ENCODE assay signal across 8 cellular contexts in the genomic region with DNA sequence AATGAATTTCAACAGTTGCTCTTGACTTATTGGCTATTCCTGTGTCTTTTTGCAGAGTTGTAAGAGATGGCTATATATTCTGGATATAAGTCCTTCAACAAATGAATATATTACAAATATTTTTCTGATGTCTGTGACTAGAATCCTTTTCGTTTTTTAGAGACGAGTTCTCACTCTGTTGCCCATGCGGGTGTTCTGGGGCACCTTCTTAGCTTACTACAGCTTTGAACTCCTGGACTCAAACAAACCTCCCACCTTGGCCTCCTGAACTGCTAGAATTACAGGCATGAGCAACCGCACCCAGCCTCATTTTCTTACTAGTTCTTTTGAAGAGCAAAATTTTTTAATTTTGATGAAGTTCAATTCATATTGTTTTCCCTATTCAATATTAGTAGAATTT.
"Had no signal": no experiment of that assay in that cellular context is flagged by ENCODE, and none has a peak within 500 bp of the region (broad histone marks: within the 10 kb centered on the region; RNA-seq: fewer than 3 reads in every experiment).

No MANE protein-coding gene starts in this region.

- DNase-seq: GDM1, GF-D8 had no signal

- FAIRE-seq: G401.6, GM12878, GM12891, GM12892, GM18507, GM19239 had no signal

- H3K4me3 ChIP-seq: GM12878 had no signal

- ATAC-seq: GM12878 had no signal
